Comparison of ENCODE assay signal across 8 cellular contexts in the genomic region with DNA sequence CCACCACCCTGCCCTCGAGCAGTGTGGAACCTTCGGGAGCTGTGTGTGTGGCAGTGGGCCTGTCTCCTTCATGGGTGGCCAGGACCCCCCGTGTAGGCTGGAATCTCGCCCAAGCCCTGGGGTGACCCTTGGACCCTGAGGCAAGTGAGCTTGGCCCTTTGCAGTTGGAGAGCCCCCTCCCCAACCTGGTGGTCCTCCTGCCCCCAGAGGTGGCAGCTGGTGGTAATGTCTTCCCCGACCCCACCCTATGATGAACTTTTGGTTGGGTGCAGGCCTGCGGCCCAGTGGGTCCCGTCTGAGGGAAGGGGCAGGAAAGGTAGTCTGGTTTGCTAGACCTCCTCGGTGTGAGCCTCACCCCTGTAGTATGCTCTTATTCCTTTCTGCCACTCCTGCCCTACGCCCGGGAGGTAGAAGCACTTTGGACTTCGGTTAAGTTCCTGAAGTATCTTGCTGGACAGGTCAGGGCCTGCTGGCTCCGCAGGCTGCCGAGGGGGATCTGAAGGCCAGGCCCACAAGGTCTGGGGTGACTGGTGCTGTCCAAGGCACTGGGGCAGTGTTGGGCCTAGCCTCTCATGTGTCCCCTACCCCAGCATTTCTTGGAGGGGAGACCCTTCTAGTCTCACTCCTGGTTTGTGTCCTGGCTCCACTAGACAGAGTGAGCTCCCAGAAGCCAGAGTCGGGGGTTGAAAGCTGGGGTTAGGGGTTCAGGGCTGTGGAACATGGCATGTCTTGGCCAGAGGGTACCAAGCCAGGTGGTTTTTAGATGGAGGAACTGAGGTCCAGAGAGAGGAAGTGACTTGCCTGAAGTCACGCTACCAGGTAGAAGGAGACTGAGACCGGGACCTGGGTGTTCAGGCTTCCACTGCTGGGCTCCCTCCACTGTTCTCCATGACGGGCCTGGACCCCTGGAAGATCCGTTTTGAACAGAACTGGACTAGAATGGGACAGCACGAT. TPM values are rescaled to one million over a fixed set of nuclear protein-coding genes. Genes with fewer than 3 reads are reported as not detected.
DNase-seq lines count a peak whose midpoint lies in the region; ATAC-seq, FAIRE-seq and TF ChIP-seq lines count a peak whose summit lies in the region.

No MANE protein-coding gene starts in this region.

- H3K4me3 ChIP-seq in A549 (peak overlapping the region; percentile 52), mucosa of stomach (ENCODE audit: low read length) (peak overlapping the region; percentile 51)

- TF ChIP-seq CTCF in A549 (IDR thresholded peaks at IDR 0.05) = no peak

- H3K4me1 ChIP-seq in A549 (peaks cover 21% of the 10 kb centered on the region), mucosa of stomach (ENCODE audit: control insufficient read depth, insufficient read depth, low read length) (peaks cover 38% of the 10 kb centered on the region)

- no peaks in the 10 kb centered on the region for H3K9me3 ChIP-seq in A549
- H3K9me3 ChIP-seq in mucosa of stomach (ENCODE audit: control insufficient read depth, low read length) = no peaks in the 10 kb centered on the region

- no peaks in the 10 kb centered on the region for H3K27me3 ChIP-seq in mucosa of stomach (ENCODE audit: control insufficient read depth, insufficient read depth, low read length)

- 80% methylated on average over 12 of the region's 19 CpGs for WGBS in A549 (ENCODE audit: missing lambda C conversion rate)

- CTCF ChIA-PET in A549 (lab: Yijun Ruan, JAX) = interaction anchor here (0.6 to 1.2 kb wide), 2 partner anchors 37 to 210 kb away, joined by 3 to 4 read pairs; no protein-coding TSS in a partner anchor

- H3K9ac ChIP-seq in mucosa of stomach (ENCODE audit: low read length) = peak overlapping the region; percentile 86

- DNase-seq in A549 (ENCODE audit: low read depth in 1 of 2, low spot score in 1 of 2) (no peak), HuH-7.5 (ENCODE audit: low spot score) (peak; percentile 36), NCI-H1930 (lab: John Stamatoyannopoulos, UW) (no peak), NCI-H1105 treated with DMSO at 0.1 percent for 48 hours (lab: John Stamatoyannopoulos, UW) (no peak), RCC 7860 (ENCODE audit: low spot score) (no peak)

- POLR2A ChIA-PET in A549 (lab: Yijun Ruan, JAX) = interaction anchor here (0.6 to 0.7 kb wide), 2 partner anchors 36 to 131 kb away, joined by 3 to 4 read pairs; no protein-coding TSS in a partner anchor

- peak overlapping the region; percentile 87 for H3K4me2 ChIP-seq in A549

- H3K27ac ChIP-seq in A549 (peak overlapping the region; percentile 86 to 96), cingulate gyrus (ENCODE audit: low read depth, low read length) (peak overlapping the region; percentile 47)

- TF ChIP-seq POLR2A in A549 (IDR thresholded peaks at IDR 0.05; ENCODE audit: low read length) = no peak

- H3K36me3 ChIP-seq in mucosa of stomach (ENCODE audit: control insufficient read depth, insufficient read depth, low read length) = no peaks in the 10 kb centered on the region

- FAIRE-seq in A549 (lab: Jason Lieb, UNC) (no peak), RCC 7860 (lab: Jason Lieb, UNC) (no peak)

- TF ChIP-seq RAD21 in A549 (conservative IDR thresholded peaks at IDR 0.05 in 1 of 2, IDR thresholded peaks at IDR 0.05 in 1 of 2) = no peak

- ATAC-seq in A549 = no peak
- no peak for ATAC-seq in GM19455 (IDR thresholded peaks at IDR 0.05; ENCODE audit: unreplicated experiment)

- TF ChIP-seq EP300 in A549 (IDR thresholded peaks at IDR 0.05) = no peak

TF ChIP-seq in A549, 52 proteins besides CTCF, POLR2A, EP300 and RAD21:
- TF ChIP-seq NFE2L2 (conservative IDR thresholded peaks at IDR 0.05; ENCODE audit: low read length) = no peak
- TF ChIP-seq EHMT2 (IDR thresholded peaks at IDR 0.05; ENCODE audit: low read depth) = no peak
- TF ChIP-seq JUNB (IDR thresholded peaks at IDR 0.05) = no peak
- TF ChIP-seq CBX2 (IDR thresholded peaks at IDR 0.05; ENCODE audit: borderline replicate concordance, low read depth) = no peak
- TF ChIP-seq PHF8 (IDR thresholded peaks at IDR 0.05; ENCODE audit: borderline replicate concordance, low read depth) = no peak
- TF ChIP-seq RCOR1 (IDR thresholded peaks at IDR 0.05; ENCODE audit: low read depth, low read length) = no peak
- TF ChIP-seq HOXB5 (CRISPR knock-in tag; IDR thresholded peaks at IDR 0.05) = no peak
- TF ChIP-seq, protein P1, sequence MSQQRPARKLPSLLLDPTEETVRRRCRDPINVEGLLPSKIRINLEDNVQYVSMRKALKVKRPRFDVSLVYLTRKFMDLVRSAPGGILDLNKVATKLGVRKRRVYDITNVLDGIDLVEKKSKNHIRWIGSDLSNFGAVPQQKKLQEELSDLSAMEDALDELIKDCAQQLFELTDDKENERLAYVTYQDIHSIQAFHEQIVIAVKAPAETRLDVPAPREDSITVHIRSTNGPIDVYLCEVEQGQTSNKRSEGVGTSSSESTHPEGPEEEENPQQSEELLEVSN (IDR thresholded peaks at IDR 0.05; ENCODE audit: borderline replicate concordance, low read depth) = no peak
- no peak for TF ChIP-seq TP53 (CRISPR knock-in tag; IDR thresholded peaks at IDR 0.05)
- TF ChIP-seq NR3C1 (IDR thresholded peaks at IDR 0.05) = no peak
- TF ChIP-seq KDM5A (IDR thresholded peaks at IDR 0.05) = no peak
- no peak for TF ChIP-seq RFX5 (IDR thresholded peaks at IDR 0.05)
- TF ChIP-seq, protein P2, sequence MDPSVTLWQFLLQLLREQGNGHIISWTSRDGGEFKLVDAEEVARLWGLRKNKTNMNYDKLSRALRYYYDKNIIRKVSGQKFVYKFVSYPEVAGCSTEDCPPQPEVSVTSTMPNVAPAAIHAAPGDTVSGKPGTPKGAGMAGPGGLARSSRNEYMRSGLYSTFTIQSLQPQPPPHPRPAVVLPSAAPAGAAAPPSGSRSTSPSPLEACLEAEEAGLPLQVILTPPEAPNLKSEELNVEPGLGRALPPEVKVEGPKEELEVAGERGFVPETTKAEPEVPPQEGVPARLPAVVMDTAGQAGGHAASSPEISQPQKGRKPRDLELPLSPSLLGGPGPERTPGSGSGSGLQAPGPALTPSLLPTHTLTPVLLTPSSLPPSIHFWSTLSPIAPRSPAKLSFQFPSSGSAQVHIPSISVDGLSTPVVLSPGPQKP (IDR thresholded peaks at IDR 0.05; ENCODE audit: low read depth, low read length) = no peak

RNA-seq across cellular contexts. Expression of gene ZNF362, which starts 1.7 kb away (rescaled TPM):
- polyA plus RNA-seq in A549 (2011; rRNA removed) (4.1 and 4.8 TPM in 2 replicates), A549 (2017; fragmentation: RNase III; extraction: RNeasy Plus Mini Kit Qiagen cat#74134 plus additional on column Dnase treatment) (5.2 to 8.3 TPM (median 7.9 TPM) in 3 replicates)
- 6.6 and 11.5 TPM in 2 replicates for polyA plus RNA-seq in A549 (2012; cell fraction: cytosol; rRNA removed)
- polyA plus RNA-seq in A549 (2012; cell fraction: nucleus; rRNA removed) = 14.1 and 24.8 TPM in 2 replicates
- polyA minus RNA-seq in A549 (2011; rRNA and poly(A)+ RNA removed) = 7.5 and 8.4 TPM in 2 replicates
